In genomic region chr10:72466018-72466417, GRCh38 we compare ENCODE assay signal across 1 cellular context.
TF ChIP-seq lines count a peak whose summit lies in the region.

No MANE protein-coding gene starts in this region.

TF ChIP-seq in GM23338, 12 proteins besides CTCF, POLR2A, EP300 and RAD21 (continued from another document):
- TF ChIP-seq POLR2AphosphoS5 (IDR thresholded peaks at IDR 0.05; ENCODE audit: low read depth), result no peak
- no peak for TF ChIP-seq ETS1 (IDR thresholded peaks at IDR 0.05)
- no peak for TF ChIP-seq ZNF331 (CRISPR knock-in tag; IDR thresholded peaks at IDR 0.05; ENCODE audit: low read depth)
- TF ChIP-seq JUNB (IDR thresholded peaks at IDR 0.05; ENCODE audit: unreplicated experiment), result no peak
- TF ChIP-seq ZNF462 (CRISPR knock-in tag; IDR thresholded peaks at IDR 0.05), result no peak
